ENCODE assay signal across 19 cellular contexts in the genomic region with DNA sequence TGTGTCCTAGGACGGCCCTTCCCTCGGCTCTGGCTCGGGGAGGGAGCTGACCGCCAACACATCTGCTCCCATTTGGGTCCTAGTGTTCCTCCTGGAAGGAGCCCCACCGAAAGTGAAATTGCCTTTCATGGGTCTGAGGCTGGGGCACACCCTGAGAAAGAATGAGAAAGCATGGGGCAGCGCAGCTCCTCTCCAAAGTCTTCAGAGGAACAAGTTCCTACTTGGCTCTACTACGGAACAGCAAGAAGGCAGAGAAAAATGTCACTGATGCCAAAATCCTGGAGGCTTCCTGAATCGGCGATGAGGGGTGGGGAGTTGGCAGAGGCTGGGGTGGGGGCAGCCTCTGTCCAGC. TPM values are rescaled to one million over a fixed set of nuclear protein-coding genes. Genes with fewer than 3 reads are reported as not detected.
"Had no signal": no experiment of that assay in that cellular context is flagged by ENCODE, and none has a peak within 500 bp of the region (broad histone marks: within the 10 kb centered on the region; RNA-seq: fewer than 3 reads in every experiment).

No MANE protein-coding gene starts in this region.

- H3K4me2 ChIP-seq: SK-N-SH had no signal

- H3K4me3 ChIP-seq: esophagus muscularis mucosa, heart right ventricle, lung, sigmoid colon, thyroid gland had no signal

- H3K9me3 ChIP-seq: SK-N-SH, thyroid gland had no signal

- DNase-seq: activated CD4-positive, alpha-beta T cell treated with anti-CD3 and anti-CD28 coated beads, Interleukin-2, amount 10 ng/mL, durations not matched to agents 7 days and 5 days; activated CD8-positive, alpha-beta memory T cell treated with anti-CD3 and anti-CD28 coated beads, Interleukin-2, amount 50 U/mL, for 48 hours; activated naive CD8-positive, alpha-beta T cell treated with anti-CD3 and anti-CD28 coated beads for 36 hours; effector memory CD8-positive, alpha-beta T cell; foreskin melanocyte; heart right ventricle; midbrain; SK-N-SH; stimulated activated CD4-positive, alpha-beta T cell treated with anti-CD3 and anti-CD28 coated beads, Interleukin-12 subunit alpha, Interleukin-12 subunit beta, amount 100 ng/mL, for 4 hours; stimulated activated CD4-positive, alpha-beta T cell treated with anti-CD3 and anti-CD28 coated beads, Interleukin-2, amount 100 ng/mL, for 24 hours; T-cell; T-helper 9 cell; thyroid gland had no signal

- H3K27me3 ChIP-seq: thyroid gland had no signal

- H3K4me1 ChIP-seq: esophagus muscularis mucosa, sigmoid colon, thyroid gland had no signal

- H3K9ac ChIP-seq: SK-N-SH had no signal

- H3K36me3 ChIP-seq: esophagus muscularis mucosa, heart right ventricle, sigmoid colon, thyroid gland had no signal

- H3K27ac ChIP-seq: esophagus muscularis mucosa, heart right ventricle, sigmoid colon, thyroid gland had no signal

- ATAC-seq: effector memory CD8-positive, alpha-beta T cell; T-cell had no signal

RNA-seq across cellular contexts. Expression of gene MYEOV, which starts 41.5 kb away (rescaled TPM):
- total RNA-seq: activated CD4-positive, alpha-beta T cell treated with anti-CD3 and anti-CD28 coated beads, Interleukin-2, amount 10 ng/mL, durations not matched to agents 7 days and 5 days; activated naive CD8-positive, alpha-beta T cell treated with anti-CD3 and anti-CD28 coated beads for 36 hours; dermis blood vessel endothelial cell; esophagus muscularis mucosa; heart right ventricle; myocyte; sigmoid colon had no signal
- polyA plus RNA-seq: neural cell had no signal
